8 cellular contexts compared by ENCODE assay signal in genomic region chr6:32188381-32189081, GRCh38. TPM values are rescaled to one million over a fixed set of nuclear protein-coding genes. Genes with fewer than 3 reads are reported as not detected.
DNase-seq lines count a peak whose midpoint lies in the region; ATAC-seq and TF ChIP-seq lines count a peak whose summit lies in the region.

No MANE protein-coding gene starts in this region.

- H3K9me3 ChIP-seq in tibial nerve, result no peaks in the 10 kb centered on the region

- no peak for TF ChIP-seq POLR2A in lower leg skin (IDR thresholded peaks at IDR 0.05)
- TF ChIP-seq POLR2A in tibial nerve (IDR thresholded peaks at IDR 0.05), result peak in 1 of 2 donors; percentile 34

- no peaks in the 10 kb centered on the region for H3K27me3 ChIP-seq in tibial nerve

- no peak for DNase-seq in activated T-cell treated with anti-CD3 and anti-CD28 coated beads, Interleukin-2, amount 50 U/mL, for 72 hours
- DNase-seq in activated T-cell treated with anti-CD3 and anti-CD28 coated beads for 4 hours (no peak), astrocyte of the spinal cord (ENCODE audit: low read depth, low spot score) (no peak), lower leg skin (ENCODE audit: low spot score in 2 of 2) (no peak), tibial nerve (ENCODE audit: low spot score in 2 of 2) (peak in 1 of 2 donors; percentile 55), NCI-H510A treated with DMSO at 0.1 percent for 48 hours (lab: John Stamatoyannopoulos, UW) (no peak), DMS 273 (lab: John Stamatoyannopoulos, UW; ENCODE audit: unreplicated experiment) (no peak), SKM-1 (lab: John Stamatoyannopoulos, UW; ENCODE audit: unreplicated experiment) (no peak)

- peak in 1 of 2 donors; percentile 64 for TF ChIP-seq EP300 in tibial nerve (IDR thresholded peaks at IDR 0.05)

- H3K27ac Mint-ChIP-seq in activated T-cell treated with anti-CD3 and anti-CD28 coated beads, Interleukin-2, amount 50 U/mL, for 72 hours, result peak overlapping the region; percentile 87

- 9 to 10% methylated on average over 10 to 13 of the region's 13 CpGs for WGBS in lower leg skin, 2 donors
- WGBS in tibial nerve, 2 donors, result 2 to 14% methylated on average over 9 to 12 of the region's 13 CpGs

- peaks cover 64% of the 10 kb centered on the region for H3K4me1 Mint-ChIP-seq in activated T-cell treated with anti-CD3 and anti-CD28 coated beads, Interleukin-2, amount 50 U/mL, for 72 hours (ENCODE audit: low read depth)

- peak overlapping the region; percentile 97 to 100 (median 99) for H3K27ac ChIP-seq in tibial nerve

- H3K36me3 ChIP-seq in tibial nerve, result peaks cover 0 to 28% (median 8%) of the 10 kb centered on the region in 3 donors

- H3K4me1 ChIP-seq in tibial nerve, result peaks cover 0 to 86% (median 50%) of the 10 kb centered on the region in 4 donors

- H3K9me3 Mint-ChIP-seq in activated T-cell treated with anti-CD3 and anti-CD28 coated beads, Interleukin-2, amount 50 U/mL, for 72 hours, result no peaks in the 10 kb centered on the region

- TF ChIP-seq CTCF in astrocyte of the spinal cord (IDR thresholded peaks at IDR 0.05; ENCODE audit: low read depth, low read length) (no peak), lower leg skin (IDR thresholded peaks at IDR 0.05) (no peak), tibial nerve (IDR thresholded peaks at IDR 0.05) (no peak)

- ATAC-seq in activated T-cell treated with anti-CD3 and anti-CD28 coated beads, Interleukin-2, amount 50 U/mL, for 72 hours (replicated peaks in 1 of 2), result no peak

- H3K4me3 ChIP-seq in astrocyte of the spinal cord (ENCODE audit: low read depth, low read length) (peak overlapping the region; percentile 76), lower leg skin (ENCODE audit: low read depth, poor library complexity, severe bottlenecking) (peak overlapping the region; percentile 53), tibial nerve (peak overlapping the region; percentile 60 to 89 (median 75))

- in situ Hi-C loops in astrocyte of the spinal cord (cut with HindIII; ENCODE audit: low sequenced_read_pairs), result no loop called here

- no peaks in the 10 kb centered on the region for H3K27me3 Mint-ChIP-seq in activated T-cell treated with anti-CD3 and anti-CD28 coated beads, Interleukin-2, amount 50 U/mL, for 72 hours (ENCODE audit: low read depth)

- intact Hi-C loops in lower leg skin (cut with DNase I; ENCODE audit: low total_unique reads), result no loop called here

- peaks cover 22 to 25% of the 10 kb centered on the region in 2 donors for H3K36me3 Mint-ChIP-seq in activated T-cell treated with anti-CD3 and anti-CD28 coated beads, Interleukin-2, amount 50 U/mL, for 72 hours (ENCODE audit: insufficient read depth in 2 of 2)

- peak overlapping the region; percentile 89 to 92 for H3K4me3 Mint-ChIP-seq in activated T-cell treated with anti-CD3 and anti-CD28 coated beads, Interleukin-2, amount 50 U/mL, for 72 hours

RNA-seq across cellular contexts. Expression of gene PBX2, which starts 1.5 kb away (rescaled TPM):
- total RNA-seq in activated T-cell treated with anti-CD3 and anti-CD28 coated beads, Interleukin-2, amount 50 U/mL, for 72 hours, result 100 to 1,000 TPM in 1 of 2 donors, 10 to 100 TPM in 1; 98.3 to 104 TPM
- total RNA-seq in lower leg skin, result 10 to 100 TPM; 49.2 to 63.9 (median 55.8) TPM
- total RNA-seq in tibial nerve, result 10 to 100 TPM; 55.0 to 75.0 (median 61.9) TPM

RNA-seq across cellular contexts. Expression of gene GPSM3, which starts 3.9 kb away (rescaled TPM):
- total RNA-seq in activated T-cell treated with anti-CD3 and anti-CD28 coated beads, Interleukin-2, amount 50 U/mL, for 72 hours, result 100 to 1,000 TPM; 192 to 213 TPM
- total RNA-seq in lower leg skin (1 to 10 TPM in 3 of 4 donors, under 1 TPM in 1; 0.69 to 7.5 (median 4.3) TPM), tibial nerve (10 to 100 TPM in 2 of 4 donors, 1 to 10 TPM in 2; 5.9 to 17.7 (median 8.8) TPM)

RNA-seq across cellular contexts. Expression of gene AGER, which starts 4.5 kb away (rescaled TPM):
- 10 to 100 TPM; 39.0 to 48.0 TPM for total RNA-seq in activated T-cell treated with anti-CD3 and anti-CD28 coated beads, Interleukin-2, amount 50 U/mL, for 72 hours
- total RNA-seq in lower leg skin (1 to 10 TPM in 3 of 4 donors, under 1 TPM in 1; 0.56 to 4.1 (median 2.3) TPM), tibial nerve (10 to 100 TPM in 1 of 4 donors, 1 to 10 TPM in 3; 4.0 to 12.7 (median 5.8) TPM)

RNA-seq across cellular contexts. Expression of gene RNF5, which starts 10.3 kb away (rescaled TPM):
- 10 to 100 TPM; 45.0 to 49.2 TPM for total RNA-seq in activated T-cell treated with anti-CD3 and anti-CD28 coated beads, Interleukin-2, amount 50 U/mL, for 72 hours
- total RNA-seq in lower leg skin, result 10 to 100 TPM; 52.4 to 75.3 (median 56.8) TPM
- 100 to 1,000 TPM in 2 of 4 donors, 10 to 100 TPM in 2; 74.5 to 117 (median 107) TPM for total RNA-seq in tibial nerve

RNA-seq across cellular contexts. Expression of gene AGPAT1, which starts 12.6 kb away (rescaled TPM):
- total RNA-seq in activated T-cell treated with anti-CD3 and anti-CD28 coated beads, Interleukin-2, amount 50 U/mL, for 72 hours, result 10 to 100 TPM; 29.6 to 30.4 TPM
- total RNA-seq in lower leg skin (10 to 100 TPM; 18.8 to 53.2 (median 28.0) TPM), tibial nerve (10 to 100 TPM; 45.3 to 52.2 (median 48.1) TPM)

Comparison
In these comparisons a context has a peak if more than half of its experiments do, and no peak if none do; other contexts are left out.
1. RNA of gene GPSM3, which starts 3.9 kb away (total RNA-seq): 192 to 213 TPM in activated T-cell treated with anti-CD3 and anti-CD28 coated beads, Interleukin-2, amount 50 U/mL, for 72 hours; 5.9 to 17.7 TPM in tibial nerve and 0.69 to 7.5 TPM in lower leg skin; every median in the first group is over 10 times any median in the second.
2. Peak in every context shown above with its lines, with median percentiles within 50 percentile points of each other: H3K4me3 ChIP-seq.